Comparison of ENCODE assay signal across 32 cellular contexts in genomic region chr6:116309657-116310056, GRCh38.
"Had no signal": no experiment of that assay in that cellular context is flagged by ENCODE, and none has a peak within 500 bp of the region (broad histone marks: within the 10 kb centered on the region; RNA-seq: fewer than 3 reads in every experiment).

No MANE protein-coding gene starts in this region.

- H3K27ac ChIP-seq: adrenal gland, body of pancreas, brain microvascular endothelial cell, breast epithelium, WERI-Rb-1 had no signal

- FAIRE-seq: astrocyte, TTC549 had no signal

- H3K27me3 ChIP-seq: adrenal gland, body of pancreas, brain microvascular endothelial cell, breast epithelium had no signal

- H3K36me3 ChIP-seq: adrenal gland, brain microvascular endothelial cell, breast epithelium, WERI-Rb-1 had no signal

- H3K9me3 ChIP-seq: adrenal gland, body of pancreas, breast epithelium had no signal

- DNase-seq: activated CD4-positive, alpha-beta memory T cell treated with anti-CD3 and anti-CD28 coated beads, Interleukin-2, amount 10 ng/mL, durations not matched to agents 7 days and 5 days; activated CD4-positive, alpha-beta T cell treated with anti-CD3 and anti-CD28 coated beads for 1 hour; activated CD4-positive, alpha-beta T cell treated with anti-CD3 and anti-CD28 coated beads for 36 hours; activated CD4-positive, alpha-beta T cell treated with anti-CD3 and anti-CD28 coated beads for 48 hours; activated CD4-positive, alpha-beta T cell treated with anti-CD3 and anti-CD28 coated beads, Interleukin-2, amount 10 ng/mL, durations not matched to agents 7 days and 5 days; activated CD4-positive, alpha-beta T cell treated with anti-CD3 and anti-CD28 coated beads, Interleukin-2, amount 50 U/mL, for 48 hours; activated CD4-positive, CD25-positive, alpha-beta regulatory T cell; activated CD8-positive, alpha-beta memory T cell treated with anti-CD3 and anti-CD28 coated beads for 24 hours; activated CD8-positive, alpha-beta memory T cell treated with anti-CD3 and anti-CD28 coated beads, Interleukin-2, amount 10 ng/mL, durations not matched to agents 7 days and 5 days; activated CD8-positive, alpha-beta memory T cell treated with anti-CD3 and anti-CD28 coated beads, Interleukin-2, amount 50 U/mL, for 48 hours; activated CD8-positive, alpha-beta T cell treated with anti-CD3 and anti-CD28 coated beads, Interleukin-2, amount 10 ng/mL, durations not matched to agents 7 days and 5 days; activated effector memory CD4-positive, alpha-beta T cell treated with anti-CD3 and anti-CD28 coated beads, Interleukin-2, amount 50 U/mL, for 16 hours; activated gamma-delta T cell treated with Interleukin-2 at 50 U/mL for 16 hours; activated naive CD4-positive, alpha-beta T cell; activated naive CD4-positive, alpha-beta T cell treated with anti-CD3 and anti-CD28 coated beads for 36 hours; activated naive CD4-positive, alpha-beta T cell treated with anti-CD3 and anti-CD28 coated beads, Interleukin-2, amount 50 U/mL, for 16 hours; activated naive CD8-positive, alpha-beta T cell treated with anti-CD3 and anti-CD28 coated beads for 36 hours; activated T-cell treated with anti-CD3 and anti-CD28 coated beads, Interleukin-2, amount 50 U/mL, for 24 hours; activated T-cell treated with anti-CD3 and anti-CD28 coated beads, Interleukin-2, amount 50 U/mL, for 48 hours; adrenal gland; amniotic stem cell; aorta; body of pancreas; brain microvascular endothelial cell; central memory CD4-positive, alpha-beta T cell; T-helper 1 cell; T-helper 2 cell; T-helper 9 cell; WERI-Rb-1 had no signal

- H3K4me1 ChIP-seq: breast epithelium had no signal

- H3K4me3 ChIP-seq: adrenal gland, body of pancreas, breast epithelium had no signal
